12 cellular contexts compared by ENCODE assay signal in the genomic region with DNA sequence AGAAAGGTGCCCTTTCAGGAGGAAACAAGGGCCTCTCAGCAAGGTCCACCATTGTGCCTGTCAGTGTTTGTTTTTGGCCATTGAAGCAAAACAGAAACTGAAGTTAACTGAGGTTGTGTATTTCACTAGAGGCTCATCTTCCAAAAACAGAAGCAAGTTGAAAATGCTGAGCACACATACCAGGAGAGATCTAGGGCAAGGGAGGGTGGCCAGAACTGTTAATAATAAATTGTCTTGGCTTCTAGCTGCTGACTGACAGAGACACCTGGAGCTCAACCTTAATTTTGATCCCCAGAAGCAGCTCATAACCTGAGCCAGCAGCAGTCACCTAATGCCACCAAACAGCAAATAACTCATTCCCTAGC. TPM values are rescaled to one million over a fixed set of nuclear protein-coding genes. Genes with fewer than 3 reads are reported as not detected.
A peak's percentile ranks its signal among the peaks of the same experiment; 100 is the strongest.
DNase-seq lines count a peak whose midpoint lies in the region; ATAC-seq and TF ChIP-seq lines count a peak whose summit lies in the region.
"Had no signal": no experiment of that assay in that cellular context is flagged by ENCODE, and none has a peak within 500 bp of the region (broad histone marks: within the 10 kb centered on the region; RNA-seq: fewer than 3 reads in every experiment).

No MANE protein-coding gene starts in this region.

- H3K9me2 ChIP-seq in DOHH2 (replicated peaks; ENCODE audit: control insufficient read depth, low read length) = no peaks in the 10 kb centered on the region

- peak overlapping the region; percentile 90 for H3K27ac Mint-ChIP-seq in activated T-helper 1 cell treated with anti-CD3 and anti-CD28 coated beads, Interleukin-12 subunit alpha, Interleukin-12 subunit beta, Interleukin-2, Interleukin-4 antibody, amounts not matched to agents 30 ng/mL and 10 ng/mL and 1 ng/mL, durations not matched to agents 14 hours and 24 hours and 36 hours
- H3K27ac Mint-ChIP-seq in naive B cell = peak overlapping the region; percentile 85 to 97 (median 91)

- TF ChIP-seq CTCF in DOHH2 (IDR thresholded peaks at IDR 0.05; ENCODE audit: low read depth, low read length, poor library complexity, severe bottlenecking) = no peak

- no peaks in the 10 kb centered on the region for H3K27me3 Mint-ChIP-seq in activated T-helper 1 cell treated with anti-CD3 and anti-CD28 coated beads, Interleukin-12 subunit alpha, Interleukin-12 subunit beta, Interleukin-2, Interleukin-4 antibody, amounts not matched to agents 30 ng/mL and 10 ng/mL and 1 ng/mL, durations not matched to agents 14 hours and 24 hours and 36 hours (ENCODE audit: insufficient read depth)
- H3K27me3 Mint-ChIP-seq in naive B cell = no peaks in the 10 kb centered on the region

- peaks cover 48% of the 10 kb centered on the region for H3K4me1 Mint-ChIP-seq in activated T-helper 1 cell treated with anti-CD3 and anti-CD28 coated beads, Interleukin-12 subunit alpha, Interleukin-12 subunit beta, Interleukin-2, Interleukin-4 antibody, amounts not matched to agents 30 ng/mL and 10 ng/mL and 1 ng/mL, durations not matched to agents 14 hours and 24 hours and 36 hours (ENCODE audit: low read depth)
- H3K4me1 Mint-ChIP-seq in naive B cell = peaks cover 18 to 58% (median 28%) of the 10 kb centered on the region in 3 donors

- H3K4me3 ChIP-seq in DOHH2 (ENCODE audit: low read length) = no peak overlapping the region
- H3K4me3 ChIP-seq: vagina had no signal

- H3K4me1 ChIP-seq in DOHH2 (ENCODE audit: control insufficient read depth, low read length) = peaks cover 22% of the 10 kb centered on the region

- peak; percentile 11 for DNase-seq in activated T-helper 1 cell treated with anti-CD3 and anti-CD28 coated beads, Interleukin-12 subunit alpha, Interleukin-12 subunit beta, Interleukin-2, Interleukin-4 antibody, amounts not matched to agents 30 ng/mL and 10 ng/mL and 1 ng/mL, durations not matched to agents 14 hours and 24 hours and 36 hours (ENCODE audit: low spot score)
- DNase-seq in naive B cell (no peak), DMS153 treated with DMSO at 0.1 percent for 48 hours (lab: John Stamatoyannopoulos, UW; ENCODE audit: unreplicated experiment) (no peak), NCI-H187 treated with DMSO at 0.1 percent for 48 hours (lab: John Stamatoyannopoulos, UW) (no peak)
- DNase-seq: IMR-90, NCI-H345 had no signal

- ATAC-seq in GM21529 (IDR thresholded peaks at IDR 0.05; ENCODE audit: unreplicated experiment) = peak; percentile 61
- peak; percentile 13 to 20 for ATAC-seq in naive B cell (ENCODE audit: low read depth in 2 of 2)
- no peak for ATAC-seq in HG03520 (IDR thresholded peaks at IDR 0.05; ENCODE audit: unreplicated experiment)
- ATAC-seq in HG03139 (IDR thresholded peaks at IDR 0.05; ENCODE audit: unreplicated experiment) = no peak

- no peak overlapping the region for H3K27ac ChIP-seq in DOHH2 (ENCODE audit: low read depth, low read length)
- H3K27ac ChIP-seq: neutrophil, vagina had no signal

- no peaks in the 10 kb centered on the region for H3K9me3 Mint-ChIP-seq in activated T-helper 1 cell treated with anti-CD3 and anti-CD28 coated beads, Interleukin-12 subunit alpha, Interleukin-12 subunit beta, Interleukin-2, Interleukin-4 antibody, amounts not matched to agents 30 ng/mL and 10 ng/mL and 1 ng/mL, durations not matched to agents 14 hours and 24 hours and 36 hours
- H3K9me3 Mint-ChIP-seq in naive B cell = no peaks in the 10 kb centered on the region

- H3K4me2 ChIP-seq in DOHH2 (ENCODE audit: low read length) = 0 out of 2 replicates have a peak overlapping the region, but pooled peaks have one; percentile 0

- peak overlapping the region; percentile 75 for H3K4me3 Mint-ChIP-seq in activated T-helper 1 cell treated with anti-CD3 and anti-CD28 coated beads, Interleukin-12 subunit alpha, Interleukin-12 subunit beta, Interleukin-2, Interleukin-4 antibody, amounts not matched to agents 30 ng/mL and 10 ng/mL and 1 ng/mL, durations not matched to agents 14 hours and 24 hours and 36 hours
- H3K4me3 Mint-ChIP-seq in naive B cell = peak overlapping the region; percentile 9 to 89 (median 64)

- H3K9me3 ChIP-seq in DOHH2 (ENCODE audit: control insufficient read depth, insufficient read depth, low read length) = no peaks in the 10 kb centered on the region
- H3K9me3 ChIP-seq: neutrophil, vagina had no signal

- H3K79me2 ChIP-seq in DOHH2 (ENCODE audit: control insufficient read depth, low read length) = no peaks in the 10 kb centered on the region

- intact Hi-C loops in activated T-helper 1 cell treated with anti-CD3 and anti-CD28 coated beads, Interleukin-12 subunit alpha, Interleukin-12 subunit beta, Interleukin-2, Interleukin-4 antibody, amounts not matched to agents 30 ng/mL and 10 ng/mL and 1 ng/mL, durations not matched to agents 14 hours and 24 hours and 36 hours (cut with micrococcal nuclease) = loop anchor here (1.0 kb wide), 3 partner anchors 38 to 105 kb away; a partner anchor contains a TSS

- H3K36me3 ChIP-seq in DOHH2 (ENCODE audit: control insufficient read depth, low read length) = no peaks in the 10 kb centered on the region
- H3K36me3 ChIP-seq: vagina had no signal

- peaks cover 32% of the 10 kb centered on the region for H3K36me3 Mint-ChIP-seq in activated T-helper 1 cell treated with anti-CD3 and anti-CD28 coated beads, Interleukin-12 subunit alpha, Interleukin-12 subunit beta, Interleukin-2, Interleukin-4 antibody, amounts not matched to agents 30 ng/mL and 10 ng/mL and 1 ng/mL, durations not matched to agents 14 hours and 24 hours and 36 hours (ENCODE audit: low read depth)
- H3K36me3 Mint-ChIP-seq in naive B cell = peaks cover 0 to 7% of the 10 kb centered on the region in 2 donors

- H4K20me1 ChIP-seq in DOHH2 (ENCODE audit: control insufficient read depth, insufficient read depth, low read depth, low read length) = no peaks in the 10 kb centered on the region

- peaks cover 3% of the 10 kb centered on the region for H3K27me3 ChIP-seq in DOHH2 (ENCODE audit: control insufficient read depth, low read length)
- H3K27me3 ChIP-seq: vagina had no signal

- no peaks in the 10 kb centered on the region for H3F3A ChIP-seq in DOHH2 (ENCODE audit: control insufficient read depth, insufficient read depth)

RNA-seq across cellular contexts. Expression of a gene that starts 5.2 kb away (rescaled TPM):
- total RNA-seq in activated T-helper 1 cell treated with anti-CD3 and anti-CD28 coated beads, Interleukin-12 subunit alpha, Interleukin-12 subunit beta, Interleukin-2, Interleukin-4 antibody, amounts not matched to agents 30 ng/mL and 10 ng/mL and 1 ng/mL, durations not matched to agents 14 hours and 24 hours and 36 hours = 34.4 and 34.5 TPM in 2 replicates
- 1 to 10 TPM; 2.4 to 7.4 (median 3.8) TPM for polyA plus RNA-seq in naive B cell (ENCODE audit: low read depth in 6 of 6)

RNA-seq across cellular contexts. Expression of a gene that starts 37.6 kb away (rescaled TPM):
- 49.9 and 51.4 TPM in 2 replicates for total RNA-seq in activated T-helper 1 cell treated with anti-CD3 and anti-CD28 coated beads, Interleukin-12 subunit alpha, Interleukin-12 subunit beta, Interleukin-2, Interleukin-4 antibody, amounts not matched to agents 30 ng/mL and 10 ng/mL and 1 ng/mL, durations not matched to agents 14 hours and 24 hours and 36 hours
- 1 to 10 TPM; 2.5 to 7.1 (median 5.7) TPM for polyA plus RNA-seq in naive B cell (ENCODE audit: low read depth in 6 of 6)

RNA-seq across cellular contexts. Expression of a gene that starts 53.0 kb away (rescaled TPM):
- total RNA-seq in activated T-helper 1 cell treated with anti-CD3 and anti-CD28 coated beads, Interleukin-12 subunit alpha, Interleukin-12 subunit beta, Interleukin-2, Interleukin-4 antibody, amounts not matched to agents 30 ng/mL and 10 ng/mL and 1 ng/mL, durations not matched to agents 14 hours and 24 hours and 36 hours = 18.8 and 19.8 TPM in 2 replicates
- polyA plus RNA-seq in naive B cell (ENCODE audit: low read depth in 6 of 6) = 10 to 100 TPM in 4 of 6 donors, 1 to 10 TPM in 2; 8.5 to 15.4 (median 14.4) TPM

RNA-seq across cellular contexts. Expression of a gene that starts 55.6 kb away (rescaled TPM):
- total RNA-seq in activated T-helper 1 cell treated with anti-CD3 and anti-CD28 coated beads, Interleukin-12 subunit alpha, Interleukin-12 subunit beta, Interleukin-2, Interleukin-4 antibody, amounts not matched to agents 30 ng/mL and 10 ng/mL and 1 ng/mL, durations not matched to agents 14 hours and 24 hours and 36 hours = 19.5 and 21.0 TPM in 2 replicates
- 10 to 100 TPM in 5 of 6 donors, 1 to 10 TPM in 1; 4.8 to 17.7 (median 14.7) TPM for polyA plus RNA-seq in naive B cell (ENCODE audit: low read depth in 6 of 6)

Comparison
In these comparisons a context has a peak if more than half of its experiments do, and no peak if none do; other contexts are left out.
1. ATAC-seq: peak in GM21529 (single experiment) and naive B cell (2 of 2); none in HG03520 (single experiment) and HG03139 (single experiment).